34 cellular contexts compared by ENCODE assay signal in the genomic region with DNA sequence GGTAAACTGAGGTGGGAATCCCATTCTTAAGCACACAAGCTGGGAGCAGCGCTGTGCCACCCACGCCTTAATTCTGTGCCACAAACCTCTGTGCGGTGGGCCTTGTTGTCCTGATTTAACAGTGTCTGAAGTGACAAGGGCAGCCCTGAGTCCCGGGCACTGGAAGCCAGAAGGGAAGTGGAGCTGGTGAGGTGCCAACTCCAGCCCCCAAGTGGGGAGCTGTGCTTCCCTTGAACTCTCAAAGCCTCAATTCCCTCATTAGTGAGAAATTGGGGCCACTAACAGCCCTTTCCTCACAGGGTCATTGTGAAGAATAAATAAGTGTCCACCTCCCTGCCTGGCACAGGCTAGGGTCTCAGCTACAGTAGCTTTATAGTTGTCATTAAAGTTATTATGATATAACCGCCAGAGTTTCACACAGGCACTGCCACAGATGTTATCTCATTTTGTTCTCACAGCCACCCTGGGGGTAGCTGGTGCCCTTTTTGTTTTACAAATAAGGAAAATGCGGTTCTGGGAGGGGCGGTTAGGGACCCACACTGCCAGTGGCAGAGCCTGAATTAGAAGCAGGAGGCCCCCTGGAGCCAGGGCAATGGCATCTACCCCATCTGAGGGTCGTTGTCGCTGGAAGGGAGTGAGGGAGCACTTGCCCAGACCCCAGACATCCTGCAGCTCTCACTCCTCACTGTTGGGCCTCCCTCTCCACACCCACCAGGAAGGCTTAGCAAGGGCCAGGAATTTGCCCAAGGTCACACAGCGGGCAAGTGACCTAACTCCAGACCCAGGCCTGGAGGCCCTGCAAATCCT. TPM values are rescaled to one million over a fixed set of nuclear protein-coding genes. Genes with fewer than 3 reads are reported as not detected.
DNase-seq lines count a peak whose midpoint lies in the region; ATAC-seq and TF ChIP-seq lines count a peak whose summit lies in the region.
"Had no signal": no experiment of that assay in that cellular context is flagged by ENCODE, and none has a peak within 500 bp of the region (broad histone marks: within the 10 kb centered on the region; RNA-seq: fewer than 3 reads in every experiment).

No MANE protein-coding gene starts in this region.

- POLR2A ChIA-PET in SK-N-SH (lab: Yijun Ruan, JAX), result interaction anchor here (1.0 to 1.7 kb wide), 7 partner anchors 9 to 89 kb away, joined by 3 to 6 read pairs (median 4); no protein-coding TSS in a partner anchor
- POLR2A ChIA-PET in WTC11 (lab: Charles Lee), result interaction anchor here (0.6 kb wide), 1 partner anchor 36 kb away, joined by 4 read pairs; no protein-coding TSS in a partner anchor

- peak overlapping the region; percentile 56 for H3K4me3 Mint-ChIP-seq in WTC11
- peak overlapping the region; percentile 33 to 64 (median 53) for H3K4me3 Mint-ChIP-seq in immature natural killer cell
- H3K4me3 Mint-ChIP-seq: activated CD4-positive, alpha-beta T cell treated with anti-CD3 and anti-CD28 coated beads, Interleukin-2, amount 10 ng/mL, durations not matched to agents 24 days and 14 days; HFFc6 had no signal

- peaks cover 98% of the 10 kb centered on the region for H3K27me3 Mint-ChIP-seq in WTC11 (ENCODE audit: low read depth)
- H3K27me3 Mint-ChIP-seq in immature natural killer cell (ENCODE audit: low read depth in 3 of 3), result peaks cover 10 to 59% (median 35%) of the 10 kb centered on the region in 3 donors

- no peak for TF ChIP-seq CTCF in SK-N-SH (IDR thresholded peaks at IDR 0.05)
- no peak for TF ChIP-seq CTCF in WTC11 (IDR thresholded peaks at IDR 0.05)
- no peak for TF ChIP-seq CTCF in upper lobe of right lung (IDR thresholded peaks at IDR 0.05)

- peak; percentile 64 for DNase-seq in SK-N-SH
- DNase-seq in WTC11 (ENCODE audit: low spot score), result peak; percentile 61
- peak; percentile 18 to 31 (median 19) for DNase-seq in immature natural killer cell
- peak; percentile 39 for DNase-seq in upper lobe of right lung
- no peak for DNase-seq in NCI-H146 treated with DMSO at 0.1 percent for 48 hours (lab: John Stamatoyannopoulos, UW; ENCODE audit: unreplicated experiment)
- no peak for DNase-seq in DMS153 (lab: John Stamatoyannopoulos, UW)
- DNase-seq: activated CD4-positive, alpha-beta T cell treated with anti-CD3 and anti-CD28 coated beads, Interleukin-2, amount 10 ng/mL, durations not matched to agents 24 days and 14 days; activated naive CD4-positive, alpha-beta T cell treated with Interleukin-2 at 50 U/mL for 16 hours; activated T-cell treated with anti-CD3 and anti-CD28 coated beads, Interleukin-2, amount 50 U/mL, for 48 hours; adrenal gland; effector CD8-positive, alpha-beta T cell; EL; foreskin melanocyte; HFFc6; lower lobe of right lung; mucosa of descending colon; NCI-H1436; NCI-H2171; NCI-H510A treated with DMSO at 0.1 percent for 48 hours; posterior cingulate gyrus; stimulated activated CD8-positive, alpha-beta memory T cell treated with anti-CD3 and anti-CD28 coated beads, Interleukin-4, amount 100 ng/mL, for 48 hours; uterus had no signal

- H3K4me1 Mint-ChIP-seq in WTC11 (peaks cover 20% of the 10 kb centered on the region), immature natural killer cell (peaks cover 32 to 39% of the 10 kb centered on the region in 2 donors)

- no peak overlapping the region for H2AFZ ChIP-seq in SK-N-SH (ENCODE audit: low read depth)
- H2AFZ ChIP-seq: hepatocyte had no signal

- H3K9me2 ChIP-seq in SK-N-SH, result no peaks in the 10 kb centered on the region

- H3K9me3 ChIP-seq in SK-N-SH, result no peaks in the 10 kb centered on the region
- no peaks in the 10 kb centered on the region for H3K9me3 ChIP-seq in upper lobe of right lung
- H3K9me3 ChIP-seq: adrenal gland, esophagus muscularis mucosa, lower lobe of right lung, mucosa of descending colon, uterus had no signal

- peaks cover 3% of the 10 kb centered on the region for H3F3A ChIP-seq in SK-N-SH (replicated peaks; ENCODE audit: insufficient read depth)

- CTCF ChIA-PET in SK-N-SH (lab: Yijun Ruan, JAX) (interaction anchor here (1.0 to 4.7 kb wide), 11 partner anchors 9 to 562 kb away, joined by 3 to 46 read pairs (median 6); no protein-coding TSS in a partner anchor), WTC11 (lab: Charles Lee) (interaction anchor here (0.6 to 3.3 kb wide), 5 partner anchors 11 to 100 kb away, joined by 3 to 11 read pairs (median 4); no protein-coding TSS in a partner anchor)

- H3K9me3 Mint-ChIP-seq in WTC11 (no peaks in the 10 kb centered on the region), immature natural killer cell (no peaks in the 10 kb centered on the region)
- H3K9me3 Mint-ChIP-seq: activated CD4-positive, alpha-beta T cell treated with anti-CD3 and anti-CD28 coated beads, Interleukin-2, amount 10 ng/mL, durations not matched to agents 24 days and 14 days had no signal

- no peak; the same call in 1 of the 2 replicates for TF ChIP-seq RAD21 in SK-N-SH (IDR thresholded peaks at IDR 0.05; ENCODE audit: low read length)

- peak in 1 of 2 experiments; percentile 22; a peak in 1 of 4 replicates for TF ChIP-seq EP300 in SK-N-SH (IDR thresholded peaks at IDR 0.05; ENCODE audit: borderline replicate concordance in 1 of 2, low read depth in 1 of 2, low read length in 1 of 2)

- intact Hi-C loops in upper lobe of right lung (cut with DNase I), result no loop called here

- 68% methylated on average over 8 of the region's 10 CpGs for WGBS in SK-N-SH (ENCODE audit: low lambda C conversion rate)

- H4K20me1 ChIP-seq in SK-N-SH (ENCODE audit: insufficient read depth), result no peaks in the 10 kb centered on the region
- H4K20me1 ChIP-seq: BLaER1 had no signal

- H3K36me3 Mint-ChIP-seq in WTC11 (no peaks in the 10 kb centered on the region), immature natural killer cell (peaks cover 0 to 4% (median 0%) of the 10 kb centered on the region in 3 donors)

- H3K27me3 ChIP-seq in SK-N-SH (ENCODE audit: insufficient read depth) (no peaks in the 10 kb centered on the region; the same call in 1 of the 2 replicates), upper lobe of right lung (peaks cover 81% of the 10 kb centered on the region)

- no peak overlapping the region for H3K9ac ChIP-seq in SK-N-SH
- H3K9ac ChIP-seq: BLaER1 had no signal

- H3K27ac Mint-ChIP-seq in WTC11 (no peak overlapping the region), immature natural killer cell (no peak overlapping the region)
- H3K27ac Mint-ChIP-seq: HFFc6 had no signal

- H3K36me3 ChIP-seq in SK-N-SH (replicated peaks in 1 of 2; ENCODE audit: control insufficient read depth in 1 of 2, insufficient read depth in 2 of 2, low read length in 1 of 2), result no peaks in the 10 kb centered on the region
- H3K36me3 ChIP-seq in upper lobe of right lung, result no peaks in the 10 kb centered on the region
- H3K36me3 ChIP-seq: adrenal gland, BLaER1, esophagus muscularis mucosa, lower lobe of right lung, uterus had no signal

- no peak for ATAC-seq in SK-N-SH treated with all-trans-retinoic acid at 6 μM for 48 hours
- ATAC-seq in WTC11, result peak; percentile 2; the same call in 1 of the 2 replicates
- no peak for ATAC-seq in upper lobe of right lung
- ATAC-seq in GM18502 (IDR thresholded peaks at IDR 0.05; ENCODE audit: poor library complexity, unreplicated experiment), result no peak
- ATAC-seq: lower lobe of right lung, mucosa of descending colon had no signal

- H3K27ac ChIP-seq in SK-N-SH (ENCODE audit: low read depth in 2 of 2, low read length in 1 of 2) (peak overlapping the region in 1 of 2 experiments; percentile 95; a peak in 2 of 4 replicates), upper lobe of right lung (no peak overlapping the region)
- H3K27ac ChIP-seq: adrenal gland, BLaER1, esophagus muscularis mucosa, hepatocyte, lower lobe of right lung, RWPE1, uterus had no signal

- H3K4me3 ChIP-seq in SK-N-SH (ENCODE audit: low read depth in 2 of 2, low read length in 1 of 2) (peak overlapping the region in 1 of 2 experiments; percentile 87; a peak in 1 of 4 replicates), upper lobe of right lung (no peak overlapping the region)
- H3K4me3 ChIP-seq: adrenal gland, BLaER1, esophagus muscularis mucosa, hepatocyte, lower lobe of right lung, mucosa of descending colon, uterus had no signal

- no peak overlapping the region for H3K4me2 ChIP-seq in SK-N-SH
- H3K4me2 ChIP-seq: BLaER1, hepatocyte had no signal

- peaks cover 8% of the 10 kb centered on the region; the same call in 1 of the 2 replicates for H3K79me2 ChIP-seq in SK-N-SH (ENCODE audit: insufficient read depth)
- H3K79me2 ChIP-seq: hepatocyte had no signal

- H3K4me1 ChIP-seq in SK-N-SH (ENCODE audit: control insufficient read depth in 1 of 2, insufficient read depth in 2 of 2, low read depth in 1 of 2, low read length in 1 of 2) (peaks cover 0 to 54% of the 10 kb centered on the region in 2 experiments; a peak in 2 of 4 replicates), upper lobe of right lung (peaks cover 13% of the 10 kb centered on the region)
- H3K4me1 ChIP-seq: BLaER1 had no signal

TF ChIP-seq in SK-N-SH, 30 proteins besides CTCF, POLR2A, EP300 and RAD21:
- no peak for TF ChIP-seq MXI1 (IDR thresholded peaks at IDR 0.05; ENCODE audit: low read depth, low read length)
- peak; percentile 2; the same call in 1 of the 2 replicates for TF ChIP-seq SMC3 (IDR thresholded peaks at IDR 0.05; ENCODE audit: low read depth, low read length)
- TF ChIP-seq NFIC (IDR thresholded peaks at IDR 0.05; ENCODE audit: borderline replicate concordance), result no peak
- TF ChIP-seq GATA2 (CRISPR knock-in tag; IDR thresholded peaks at IDR 0.05), result peak; percentile 86
- TF ChIP-seq RFX5 (IDR thresholded peaks at IDR 0.05; ENCODE audit: low read length), result no peak

TF ChIP-seq in SK-N-SH treated with all-trans-retinoic acid at 6 μM for 48 hours, 23 proteins besides CTCF, POLR2A, EP300 and RAD21 (continues in another document):
- TF ChIP-seq BACH2 (CRISPR knock-in tag; IDR thresholded peaks at IDR 0.05; ENCODE audit: borderline replicate concordance) (no peak), ISL1 (CRISPR knock-in tag; IDR thresholded peaks at IDR 0.05) (no peak), ZFP30 (CRISPR knock-in tag; IDR thresholded peaks at IDR 0.05) (no peak), OSR1 (CRISPR knock-in tag; IDR thresholded peaks at IDR 0.05) (no peak), ESRRG (CRISPR knock-in tag; IDR thresholded peaks at IDR 0.05) (no peak), GLIS3 (CRISPR knock-in tag; IDR thresholded peaks at IDR 0.05) (no peak)

RNA-seq across cellular contexts. Expression of a gene that starts 2.1 kb away (rescaled TPM):
- polyA plus RNA-seq in SK-N-SH (2012; rRNA removed) (3.6 and 4.7 TPM in 2 replicates), immature natural killer cell (not detected)
- 2.6 and 4.2 TPM in 2 replicates for polyA plus RNA-seq in SK-N-SH (2012; cell fraction: cytosol; rRNA removed)
- 5.8 and 10.6 TPM in 2 replicates for polyA plus RNA-seq in SK-N-SH (2012; cell fraction: nucleus; rRNA removed)
- total RNA-seq in WTC11 (2021) (0.11 to 0.16 TPM in 2 of 3 replicates, not detected in the other), upper lobe of right lung (not detected)
- total RNA-seq: A673; activated CD4-positive, alpha-beta T cell treated with anti-CD3 and anti-CD28 coated beads, Interleukin-2, amount 10 ng/mL, durations not matched to agents 24 days and 14 days; adrenal gland; esophagus muscularis mucosa; hepatocyte; HFFc6; lower lobe of right lung; M059J; mucosa of descending colon; T-helper 2 cell treated with Interferon-gamma antibody and Interleukin-4, amounts not matched to agents 100 ng/mL and 5 ng/mL, for 36 hours; uterus had no signal
- polyA plus RNA-seq: adrenal gland, IgD-negative memory B cell, keratinocyte, neural cell had no signal

Comparison
In these comparisons a context has a peak if more than half of its experiments do, and no peak if none do; other contexts are left out.
1. DNase-seq: peak in SK-N-SH (single experiment), WTC11 (single experiment), immature natural killer cell (3 of 3) and upper lobe of right lung (single experiment); none in NCI-H146 treated with DMSO at 0.1 percent for 48 hours (single experiment) and DMS153 (single experiment).